17 cellular contexts compared by ENCODE assay signal in the genomic region with DNA sequence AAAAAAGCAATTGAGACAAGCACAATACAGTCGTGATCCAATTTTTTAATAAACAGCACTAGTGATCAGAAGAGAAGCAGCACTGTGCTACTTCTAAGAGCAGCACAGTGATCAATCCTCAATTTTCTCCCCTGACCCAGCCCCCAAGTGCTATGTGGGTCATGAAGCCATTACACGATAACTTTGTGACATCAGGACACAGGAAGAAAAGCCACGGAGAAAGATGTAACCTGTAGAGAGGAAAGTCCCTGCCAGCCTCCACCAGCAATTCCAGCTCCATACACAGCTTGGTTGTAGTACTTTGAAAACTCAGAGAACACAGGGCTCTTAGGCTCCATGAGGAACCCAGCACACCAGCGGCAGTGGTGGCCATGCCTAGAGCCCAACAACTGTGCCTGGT. TPM values are rescaled to one million over a fixed set of nuclear protein-coding genes. Genes with fewer than 3 reads are reported as not detected.
"Had no signal": no experiment of that assay in that cellular context is flagged by ENCODE, and none has a peak within 500 bp of the region (broad histone marks: within the 10 kb centered on the region; RNA-seq: fewer than 3 reads in every experiment).

No MANE protein-coding gene starts in this region.

- H3K27me3 Mint-ChIP-seq: activated CD4-positive, alpha-beta T cell treated with anti-CD3 and anti-CD28 coated beads, Interleukin-2, amount 10 ng/mL, durations not matched to agents 7 days and 5 days had no signal

- H3K9me3 Mint-ChIP-seq: activated CD4-positive, alpha-beta T cell treated with anti-CD3 and anti-CD28 coated beads, Interleukin-2, amount 10 ng/mL, durations not matched to agents 7 days and 5 days had no signal

- H3K27ac ChIP-seq: adrenal gland, epithelial cell of prostate, gastrocnemius medialis, heart right ventricle, pancreas, stomach, thoracic aorta, WERI-Rb-1 had no signal

- ATAC-seq: gastrocnemius medialis, heart right ventricle, pancreas had no signal

- H3K36me3 ChIP-seq: adrenal gland, gastrocnemius medialis, heart right ventricle, pancreas, stomach, thoracic aorta, WERI-Rb-1 had no signal

- FAIRE-seq: pancreas had no signal

- H3K27ac Mint-ChIP-seq: activated CD4-positive, alpha-beta T cell treated with anti-CD3 and anti-CD28 coated beads, Interleukin-2, amount 10 ng/mL, durations not matched to agents 7 days and 5 days had no signal

- H3K9me3 ChIP-seq: adrenal gland, gastrocnemius medialis, heart right ventricle, pancreas, stomach, thoracic aorta had no signal

- H3K27me3 ChIP-seq: adrenal gland, gastrocnemius medialis, pancreas, stomach had no signal

- DNase-seq: activated CD4-positive, alpha-beta T cell treated with anti-CD3 and anti-CD28 coated beads, Interleukin-2, amount 10 ng/mL, durations not matched to agents 7 days and 5 days; activated gamma-delta T cell treated with Interleukin-2 at 50 U/mL for 16 hours; activated T-cell treated with anti-CD3 and anti-CD28 coated beads, Interleukin-2, amount 50 U/mL, for 1 hour; adrenal gland; central memory CD4-positive, alpha-beta T cell; cortex of kidney; effector memory CD4-positive, alpha-beta T cell; gastrocnemius medialis; heart right ventricle; pancreas; stimulated activated CD4-positive, alpha-beta T cell treated with anti-CD3 and anti-CD28 coated beads, Interleukin-12 subunit alpha, Interleukin-12 subunit beta, amount 100 ng/mL, for 4 hours; stimulated activated CD4-positive, alpha-beta T cell treated with anti-CD3 and anti-CD28 coated beads, Interleukin-2, amount 100 ng/mL, for 48 hours; stomach; SW 1271; WERI-Rb-1 had no signal

- H3K4me1 ChIP-seq: adrenal gland, gastrocnemius medialis, heart right ventricle, pancreas, stomach had no signal

- H3K4me3 Mint-ChIP-seq: activated CD4-positive, alpha-beta T cell treated with anti-CD3 and anti-CD28 coated beads, Interleukin-2, amount 10 ng/mL, durations not matched to agents 7 days and 5 days had no signal

- H3K4me3 ChIP-seq: adrenal gland, gastrocnemius medialis, heart right ventricle, pancreas, stomach, thoracic aorta had no signal

RNA-seq across cellular contexts. Expression of a gene that starts 45.3 kb away (rescaled TPM):
- total RNA-seq: thoracic aorta had no signal
